ENCODE assay signal across 15 cellular contexts in genomic region chr3:9047465-9048346, GRCh38.
"Had no signal": no experiment of that assay in that cellular context is flagged by ENCODE, and none has a peak within 500 bp of the region (broad histone marks: within the 10 kb centered on the region; RNA-seq: fewer than 3 reads in every experiment).

No MANE protein-coding gene starts in this region.

- H3K27ac ChIP-seq: cardiac muscle cell, dorsolateral prefrontal cortex, pancreas, SK-N-MC had no signal

- H3K27me3 ChIP-seq: cardiac muscle cell, dorsolateral prefrontal cortex, pancreas had no signal

- DNase-seq: activated CD4-positive, alpha-beta T cell treated with anti-CD3 and anti-CD28 coated beads, Interleukin-2, amount 50 U/mL, for 48 hours; activated CD4-positive, CD25-positive, alpha-beta regulatory T cell treated with anti-CD3 and anti-CD28 coated beads, Interleukin-2, amount 50 U/mL, for 72 hours; activated CD8-positive, alpha-beta memory T cell treated with anti-CD3 and anti-CD28 coated beads, Interleukin-2, amount 10 ng/mL, durations not matched to agents 7 days and 5 days; activated naive CD4-positive, alpha-beta T cell treated with anti-CD3 and anti-CD28 coated beads, Interleukin-2, amount 10 ng/mL, durations not matched to agents 7 days and 5 days; activated T-cell treated with anti-CD3 and anti-CD28 coated beads, Interleukin-2, amount 50 U/mL, for 1 hour; dorsolateral prefrontal cortex; pancreas; stimulated activated CD4-positive, alpha-beta T cell treated with anti-CD3 and anti-CD28 coated beads, Interleukin-15, amount 100 ng/mL, for 24 hours; stimulated activated CD4-positive, alpha-beta T cell treated with anti-CD3 and anti-CD28 coated beads, Interleukin-4, amount 100 ng/mL, for 1 hour; stimulated activated naive B cell treated with anti-CD40 and anti-IgM and Interleukin-4, amounts not matched to agents 10 μg/mL and 1 μg/mL and 100 μg/mL, for 72 hours; substantia nigra; trophoblast cell had no signal

- H3K9me3 ChIP-seq: pancreas had no signal

- H3K4me1 ChIP-seq: pancreas had no signal

- H3K4me3 ChIP-seq: cardiac muscle cell, dorsolateral prefrontal cortex, pancreas, SK-N-MC had no signal

- ATAC-seq: activated CD8-positive, alpha-beta memory T cell treated with anti-CD3 and anti-CD28 coated beads, Interleukin-2, amount 10 ng/mL, durations not matched to agents 7 days and 5 days; esophagus mucosa; pancreas; stimulated activated naive B cell treated with anti-CD40 and anti-IgM and Interleukin-4, amounts not matched to agents 10 μg/mL and 1 μg/mL and 100 μg/mL, for 72 hours had no signal

- H3K36me3 ChIP-seq: cardiac muscle cell, pancreas had no signal
